In the genomic region with DNA sequence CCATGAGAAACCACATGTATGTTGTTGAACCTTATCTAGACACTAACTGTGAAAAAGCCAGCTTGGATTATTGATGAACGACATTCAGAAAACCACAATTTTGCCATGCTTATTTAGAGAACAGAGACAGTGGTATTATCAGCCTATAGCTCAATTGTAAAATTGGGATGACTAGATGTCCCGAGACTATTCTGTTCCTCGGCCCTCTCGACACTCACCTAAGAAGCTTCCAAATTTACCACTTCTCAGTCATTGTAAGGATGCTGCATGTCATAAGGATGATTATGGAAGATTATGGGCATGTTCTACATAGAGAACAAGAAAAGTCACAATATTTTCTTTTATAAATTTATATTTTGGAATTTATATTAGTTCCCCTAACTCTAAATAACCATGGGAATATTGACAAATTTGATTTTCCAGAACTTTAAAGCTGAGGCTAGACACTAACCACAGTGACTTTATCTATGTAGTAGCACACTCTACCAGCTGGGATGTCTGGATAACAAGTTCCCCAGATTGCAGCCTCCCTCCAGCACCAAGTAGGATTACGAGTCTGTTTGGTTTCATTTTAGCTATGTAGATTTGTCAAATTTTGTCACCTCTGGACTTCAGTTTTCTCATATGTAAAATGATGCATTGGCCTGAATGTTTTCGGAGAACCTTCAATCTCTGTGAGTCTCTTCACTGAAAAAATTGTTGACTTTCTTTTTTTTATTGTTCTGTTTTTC, we compare ENCODE assay signal across 14 cellular contexts.
A peak's percentile ranks its signal among the peaks of the same experiment; 100 is the strongest.
DNase-seq lines count a peak whose midpoint lies in the region; ATAC-seq and TF ChIP-seq lines count a peak whose summit lies in the region.
"Had no signal": no experiment of that assay in that cellular context is flagged by ENCODE, and none has a peak within 500 bp of the region (broad histone marks: within the 10 kb centered on the region; RNA-seq: fewer than 3 reads in every experiment).

No MANE protein-coding gene starts in this region.

- no peaks in the 10 kb centered on the region for H3K9me3 ChIP-seq in BLaER1
- H3K9me3 ChIP-seq in lower lobe of right lung: no peaks in the 10 kb centered on the region

- H3K4me3 ChIP-seq in BLaER1 (no peak overlapping the region), brain microvascular endothelial cell (ENCODE audit: low read depth, low read length) (peak overlapping the region; percentile 39), lower lobe of right lung (no peak overlapping the region)

- ATAC-seq in lower lobe of right lung: no peak
- ATAC-seq: stimulated activated memory B cell treated with anti-CD40 and anti-IgM and Interleukin-4, amounts not matched to agents 10 μg/mL and 1 μg/mL and 100 μg/mL, for 72 hours had no signal

- no peak for TF ChIP-seq CTCF in brain microvascular endothelial cell (IDR thresholded peaks at IDR 0.05; ENCODE audit: low read depth, low read length, missing control alignments)
- TF ChIP-seq CTCF in lower lobe of right lung (IDR thresholded peaks at IDR 0.05): no peak

- in situ Hi-C loops in brain microvascular endothelial cell (cut with HindIII; ENCODE audit: low pct_ligation_motif_present, low sequenced_read_pairs): no loop called here

- no peak overlapping the region for H3K9ac ChIP-seq in BLaER1

- no peaks in the 10 kb centered on the region for H4K20me1 ChIP-seq in BLaER1

- intact Hi-C loops in lower lobe of right lung (cut with DNase I): no loop called here

- DNase-seq in LHCN-M2 (ENCODE audit: low read depth) (peak; percentile 34), brain microvascular endothelial cell (peak; percentile 29), lower lobe of right lung (no peak), NCI-H345 treated with DMSO at 0.1 percent for 48 hours (lab: John Stamatoyannopoulos, UW; ENCODE audit: unreplicated experiment) (no peak), AML-193 (lab: John Stamatoyannopoulos, UW) (no peak), NCI-H2029 treated with DMSO at 0.1 percent for 48 hours (lab: John Stamatoyannopoulos, UW) (no peak)
- DNase-seq in activated CD4-positive, alpha-beta T cell treated with anti-CD3 and anti-CD28 coated beads, Interleukin-2, amount 50 U/mL, for 1 hour: no peak
- DNase-seq: activated CD4-positive, alpha-beta memory T cell treated with anti-CD3 and anti-CD28 coated beads for 36 hours; GDM1; NCI-H146; NCI-H446 treated with DMSO at 0.1 percent for 48 hours; small intestine had no signal

- H3K27me3 ChIP-seq in BLaER1 (no peaks in the 10 kb centered on the region), brain microvascular endothelial cell (replicated peaks) (no peaks in the 10 kb centered on the region), lower lobe of right lung (ENCODE audit: low read depth) (no peaks in the 10 kb centered on the region)

- H3K4me1 ChIP-seq in BLaER1 (peaks cover 25% of the 10 kb centered on the region), lower lobe of right lung (peaks cover 9% of the 10 kb centered on the region)

- no peaks in the 10 kb centered on the region for H3K36me3 ChIP-seq in BLaER1
- H3K36me3 ChIP-seq in brain microvascular endothelial cell (replicated peaks): no peaks in the 10 kb centered on the region
- no peaks in the 10 kb centered on the region for H3K36me3 ChIP-seq in lower lobe of right lung

- no peak overlapping the region for H3K27ac ChIP-seq in BLaER1
- peak overlapping the region; percentile 83 for H3K27ac ChIP-seq in brain microvascular endothelial cell
- H3K27ac ChIP-seq in lower lobe of right lung: peak overlapping the region; percentile 42

- peak overlapping the region; percentile 62 for H3K4me2 ChIP-seq in BLaER1

Comparison
In these comparisons a context has a peak if more than half of its experiments do, and no peak if none do; other contexts are left out.
1. DNase-seq: peak in LHCN-M2 (single experiment) and brain microvascular endothelial cell (single experiment); none in lower lobe of right lung (single experiment), NCI-H345 treated with DMSO at 0.1 percent for 48 hours (single experiment), AML-193 (0 of 2), activated CD4-positive, alpha-beta T cell treated with anti-CD3 and anti-CD28 coated beads, Interleukin-2, amount 50 U/mL, for 1 hour (single experiment) and NCI-H2029 treated with DMSO at 0.1 percent for 48 hours (single experiment).